1 cellular context compared by ENCODE assay signal in the genomic region with DNA sequence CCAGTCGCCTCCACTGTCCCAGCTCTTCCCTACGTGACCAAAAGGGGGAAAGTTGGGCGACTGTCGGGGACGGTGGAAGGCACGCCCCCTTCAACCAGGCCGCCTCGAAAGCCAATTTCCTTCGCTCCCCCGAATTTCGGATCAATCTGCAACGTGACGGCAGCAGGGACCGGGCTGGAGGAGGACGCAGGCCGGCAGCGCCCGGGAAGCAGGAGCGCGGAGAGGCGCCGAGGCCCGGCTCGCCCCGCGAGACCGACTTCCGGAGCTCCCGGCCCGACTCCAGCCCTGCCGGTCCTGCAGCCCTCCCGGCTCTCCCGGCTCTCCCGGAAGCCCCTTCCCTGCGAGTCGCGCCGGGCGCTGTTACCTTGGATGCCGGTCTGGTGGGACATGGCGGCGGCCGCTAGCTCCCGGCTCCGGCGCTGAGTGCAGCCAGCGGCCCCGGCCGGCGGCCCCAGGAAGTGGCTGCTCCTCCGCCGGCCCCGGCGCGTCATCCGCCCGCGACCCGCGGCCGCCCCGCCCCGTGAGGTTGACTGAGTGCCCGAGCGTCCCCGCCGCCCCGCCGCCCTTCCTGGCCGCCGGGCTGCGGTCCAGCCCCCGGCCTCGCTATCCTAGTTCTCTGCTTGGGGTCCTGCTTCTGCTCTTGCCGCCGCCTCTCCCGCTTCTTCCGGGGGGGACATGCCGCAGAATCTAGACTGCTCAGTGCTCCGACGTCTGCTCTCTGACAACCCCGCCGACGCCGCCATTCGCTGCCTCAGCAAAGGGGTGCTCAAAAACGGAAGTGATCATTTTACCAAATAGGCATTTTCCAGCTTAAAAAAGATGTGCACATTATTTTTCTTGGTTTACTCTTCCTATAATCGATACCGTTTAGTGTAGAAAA.
TF ChIP-seq lines count a peak whose summit lies in the region.

A gene (minus strand): TSS at position 461 of the 880 bp plus-strand sequence. CDS start 72 bp downstream, at position 389.

TF ChIP-seq in HEK293, 187 proteins besides CTCF, POLR2A, EP300 and RAD21 (continued from another document and continues in another):
- TF ChIP-seq, protein P1, sequence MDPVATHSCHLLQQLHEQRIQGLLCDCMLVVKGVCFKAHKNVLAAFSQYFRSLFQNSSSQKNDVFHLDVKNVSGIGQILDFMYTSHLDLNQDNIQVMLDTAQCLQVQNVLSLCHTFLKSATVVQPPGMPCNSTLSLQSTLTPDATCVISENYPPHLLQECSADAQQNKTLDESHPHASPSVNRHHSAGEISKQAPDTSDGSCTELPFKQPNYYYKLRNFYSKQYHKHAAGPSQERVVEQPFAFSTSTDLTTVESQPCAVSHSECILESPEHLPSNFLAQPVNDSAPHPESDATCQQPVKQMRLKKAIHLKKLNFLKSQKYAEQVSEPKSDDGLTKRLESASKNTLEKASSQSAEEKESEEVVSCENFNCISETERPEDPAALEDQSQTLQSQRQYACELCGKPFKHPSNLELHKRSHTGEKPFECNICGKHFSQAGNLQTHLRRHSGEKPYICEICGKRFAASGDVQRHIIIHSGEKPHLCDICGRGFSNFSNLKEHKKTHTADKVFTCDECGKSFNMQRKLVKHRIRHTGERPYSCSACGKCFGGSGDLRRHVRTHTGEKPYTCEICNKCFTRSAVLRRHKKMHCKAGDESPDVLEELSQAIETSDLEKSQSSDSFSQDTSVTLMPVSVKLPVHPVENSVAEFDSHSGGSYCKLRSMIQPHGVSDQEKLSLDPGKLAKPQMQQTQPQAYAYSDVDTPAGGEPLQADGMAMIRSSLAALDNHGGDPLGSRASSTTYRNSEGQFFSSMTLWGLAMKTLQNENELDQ (tag by site-specific recombination; IDR thresholded peaks at IDR 0.05; ENCODE audit: low read depth), result no peak
- TF ChIP-seq, protein P2, sequence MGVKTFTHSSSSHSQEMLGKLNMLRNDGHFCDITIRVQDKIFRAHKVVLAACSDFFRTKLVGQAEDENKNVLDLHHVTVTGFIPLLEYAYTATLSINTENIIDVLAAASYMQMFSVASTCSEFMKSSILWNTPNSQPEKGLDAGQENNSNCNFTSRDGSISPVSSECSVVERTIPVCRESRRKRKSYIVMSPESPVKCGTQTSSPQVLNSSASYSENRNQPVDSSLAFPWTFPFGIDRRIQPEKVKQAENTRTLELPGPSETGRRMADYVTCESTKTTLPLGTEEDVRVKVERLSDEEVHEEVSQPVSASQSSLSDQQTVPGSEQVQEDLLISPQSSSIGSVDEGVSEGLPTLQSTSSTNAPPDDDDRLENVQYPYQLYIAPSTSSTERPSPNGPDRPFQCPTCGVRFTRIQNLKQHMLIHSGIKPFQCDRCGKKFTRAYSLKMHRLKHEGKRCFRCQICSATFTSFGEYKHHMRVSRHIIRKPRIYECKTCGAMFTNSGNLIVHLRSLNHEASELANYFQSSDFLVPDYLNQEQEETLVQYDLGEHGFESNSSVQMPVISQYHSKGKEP (tag by site-specific recombination; IDR thresholded peaks at IDR 0.05), result 0 out of 2 replicates have a peak, but pooled peaks have one; percentile 21
- TF ChIP-seq ZNF560 (tag by site-specific recombination; IDR thresholded peaks at IDR 0.05; ENCODE audit: borderline replicate concordance) (no peak), KLF1 (tag by site-specific recombination; IDR thresholded peaks at IDR 0.05) (peak; percentile 43), ZSCAN23 (tag by site-specific recombination; IDR thresholded peaks at IDR 0.05) (no peak), ZNF830 (tag by site-specific recombination; IDR thresholded peaks at IDR 0.05; ENCODE audit: low read depth) (no peak), ZFHX2 (tag by site-specific recombination; conservative IDR thresholded peaks at IDR 0.05) (no peak), SP7 (tag by site-specific recombination; IDR thresholded peaks at IDR 0.05) (no peak; the same call in 1 of the 2 replicates), ZBTB17 (tag by site-specific recombination; IDR thresholded peaks at IDR 0.05) (no peak), ZNF558 (tag by site-specific recombination; IDR thresholded peaks at IDR 0.05) (no peak), ZNF157 (tag by site-specific recombination; IDR thresholded peaks at IDR 0.05) (no peak), ZNF571 (tag by site-specific recombination; IDR thresholded peaks at IDR 0.05) (no peak), ZFP3 (tag by site-specific recombination; IDR thresholded peaks at IDR 0.05; ENCODE audit: low read depth) (no peak), ZSCAN16 (tag by site-specific recombination; IDR thresholded peaks at IDR 0.05) (no peak), ZNF423 (tag by site-specific recombination; IDR thresholded peaks at IDR 0.05) (no peak), ZNF530 (tag by site-specific recombination; IDR thresholded peaks at IDR 0.05; ENCODE audit: low read depth) (no peak), ZNF548 (tag by site-specific recombination; IDR thresholded peaks at IDR 0.05) (no peak), HOXD13 (CRISPR knock-in tag; IDR thresholded peaks at IDR 0.05; ENCODE audit: borderline replicate concordance) (no peak), ZXDB (tag by site-specific recombination; IDR thresholded peaks at IDR 0.05) (peak; percentile 42; the same call in 1 of the 2 replicates), ZNF133 (tag by site-specific recombination; IDR thresholded peaks at IDR 0.05) (no peak), ZNF335 (tag by site-specific recombination; conservative IDR thresholded peaks at IDR 0.05) (peak; percentile 43), GLIS1 (tag by site-specific recombination; IDR thresholded peaks at IDR 0.05) (peak; percentile 86), ZNF621 (tag by site-specific recombination; IDR thresholded peaks at IDR 0.05) (no peak), ZSCAN30 (tag by site-specific recombination; IDR thresholded peaks at IDR 0.05) (peak; percentile 100), ZNF510 (tag by site-specific recombination; IDR thresholded peaks at IDR 0.05; ENCODE audit: insufficient replicate concordance) (no peak), ZBTB8A (tag by site-specific recombination; IDR thresholded peaks at IDR 0.05) (peak; percentile 90), ZNF837 (tag by site-specific recombination; IDR thresholded peaks at IDR 0.05) (no peak), ZNF707 (tag by site-specific recombination; IDR thresholded peaks at IDR 0.05) (no peak), ZNF473 (tag by site-specific recombination; IDR thresholded peaks at IDR 0.05) (no peak), ZNF404 (tag by site-specific recombination; IDR thresholded peaks at IDR 0.05) (no peak), ZNF274 (IDR thresholded peaks at IDR 0.05; ENCODE audit: low read length) (no peak), ZNF274 (tag by site-specific recombination; IDR thresholded peaks at IDR 0.05; ENCODE audit: borderline replicate concordance) (no peak)
- TF ChIP-seq, protein P3, sequence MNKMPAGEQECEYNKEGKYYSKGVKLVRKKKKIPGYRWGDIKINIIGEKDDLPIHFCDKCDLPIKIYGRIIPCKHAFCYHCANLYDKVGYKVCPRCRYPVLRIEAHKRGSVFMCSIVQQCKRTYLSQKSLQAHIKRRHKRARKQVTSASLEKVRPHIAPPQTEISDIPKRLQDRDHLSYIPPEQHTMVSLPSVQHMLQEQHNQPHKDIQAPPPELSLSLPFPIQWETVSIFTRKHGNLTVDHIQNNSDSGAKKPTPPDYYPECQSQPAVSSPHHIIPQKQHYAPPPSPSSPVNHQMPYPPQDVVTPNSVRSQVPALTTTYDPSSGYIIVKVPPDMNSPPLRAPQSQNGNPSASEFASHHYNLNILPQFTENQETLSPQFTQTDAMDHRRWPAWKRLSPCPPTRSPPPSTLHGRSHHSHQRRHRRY (tag by site-specific recombination; IDR thresholded peaks at IDR 0.05), result no peak
- TF ChIP-seq, protein P4, sequence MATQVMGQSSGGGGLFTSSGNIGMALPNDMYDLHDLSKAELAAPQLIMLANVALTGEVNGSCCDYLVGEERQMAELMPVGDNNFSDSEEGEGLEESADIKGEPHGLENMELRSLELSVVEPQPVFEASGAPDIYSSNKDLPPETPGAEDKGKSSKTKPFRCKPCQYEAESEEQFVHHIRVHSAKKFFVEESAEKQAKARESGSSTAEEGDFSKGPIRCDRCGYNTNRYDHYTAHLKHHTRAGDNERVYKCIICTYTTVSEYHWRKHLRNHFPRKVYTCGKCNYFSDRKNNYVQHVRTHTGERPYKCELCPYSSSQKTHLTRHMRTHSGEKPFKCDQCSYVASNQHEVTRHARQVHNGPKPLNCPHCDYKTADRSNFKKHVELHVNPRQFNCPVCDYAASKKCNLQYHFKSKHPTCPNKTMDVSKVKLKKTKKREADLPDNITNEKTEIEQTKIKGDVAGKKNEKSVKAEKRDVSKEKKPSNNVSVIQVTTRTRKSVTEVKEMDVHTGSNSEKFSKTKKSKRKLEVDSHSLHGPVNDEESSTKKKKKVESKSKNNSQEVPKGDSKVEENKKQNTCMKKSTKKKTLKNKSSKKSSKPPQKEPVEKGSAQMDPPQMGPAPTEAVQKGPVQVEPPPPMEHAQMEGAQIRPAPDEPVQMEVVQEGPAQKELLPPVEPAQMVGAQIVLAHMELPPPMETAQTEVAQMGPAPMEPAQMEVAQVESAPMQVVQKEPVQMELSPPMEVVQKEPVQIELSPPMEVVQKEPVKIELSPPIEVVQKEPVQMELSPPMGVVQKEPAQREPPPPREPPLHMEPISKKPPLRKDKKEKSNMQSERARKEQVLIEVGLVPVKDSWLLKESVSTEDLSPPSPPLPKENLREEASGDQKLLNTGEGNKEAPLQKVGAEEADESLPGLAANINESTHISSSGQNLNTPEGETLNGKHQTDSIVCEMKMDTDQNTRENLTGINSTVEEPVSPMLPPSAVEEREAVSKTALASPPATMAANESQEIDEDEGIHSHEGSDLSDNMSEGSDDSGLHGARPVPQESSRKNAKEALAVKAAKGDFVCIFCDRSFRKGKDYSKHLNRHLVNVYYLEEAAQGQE (tag by site-specific recombination; IDR thresholded peaks at IDR 0.05), result no peak
- TF ChIP-seq, protein P5, sequence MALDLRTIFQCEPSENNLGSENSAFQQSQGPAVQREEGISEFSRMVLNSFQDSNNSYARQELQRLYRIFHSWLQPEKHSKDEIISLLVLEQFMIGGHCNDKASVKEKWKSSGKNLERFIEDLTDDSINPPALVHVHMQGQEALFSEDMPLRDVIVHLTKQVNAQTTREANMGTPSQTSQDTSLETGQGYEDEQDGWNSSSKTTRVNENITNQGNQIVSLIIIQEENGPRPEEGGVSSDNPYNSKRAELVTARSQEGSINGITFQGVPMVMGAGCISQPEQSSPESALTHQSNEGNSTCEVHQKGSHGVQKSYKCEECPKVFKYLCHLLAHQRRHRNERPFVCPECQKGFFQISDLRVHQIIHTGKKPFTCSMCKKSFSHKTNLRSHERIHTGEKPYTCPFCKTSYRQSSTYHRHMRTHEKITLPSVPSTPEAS (tag by site-specific recombination; IDR thresholded peaks at IDR 0.05), result no peak
- TF ChIP-seq, protein P6, sequence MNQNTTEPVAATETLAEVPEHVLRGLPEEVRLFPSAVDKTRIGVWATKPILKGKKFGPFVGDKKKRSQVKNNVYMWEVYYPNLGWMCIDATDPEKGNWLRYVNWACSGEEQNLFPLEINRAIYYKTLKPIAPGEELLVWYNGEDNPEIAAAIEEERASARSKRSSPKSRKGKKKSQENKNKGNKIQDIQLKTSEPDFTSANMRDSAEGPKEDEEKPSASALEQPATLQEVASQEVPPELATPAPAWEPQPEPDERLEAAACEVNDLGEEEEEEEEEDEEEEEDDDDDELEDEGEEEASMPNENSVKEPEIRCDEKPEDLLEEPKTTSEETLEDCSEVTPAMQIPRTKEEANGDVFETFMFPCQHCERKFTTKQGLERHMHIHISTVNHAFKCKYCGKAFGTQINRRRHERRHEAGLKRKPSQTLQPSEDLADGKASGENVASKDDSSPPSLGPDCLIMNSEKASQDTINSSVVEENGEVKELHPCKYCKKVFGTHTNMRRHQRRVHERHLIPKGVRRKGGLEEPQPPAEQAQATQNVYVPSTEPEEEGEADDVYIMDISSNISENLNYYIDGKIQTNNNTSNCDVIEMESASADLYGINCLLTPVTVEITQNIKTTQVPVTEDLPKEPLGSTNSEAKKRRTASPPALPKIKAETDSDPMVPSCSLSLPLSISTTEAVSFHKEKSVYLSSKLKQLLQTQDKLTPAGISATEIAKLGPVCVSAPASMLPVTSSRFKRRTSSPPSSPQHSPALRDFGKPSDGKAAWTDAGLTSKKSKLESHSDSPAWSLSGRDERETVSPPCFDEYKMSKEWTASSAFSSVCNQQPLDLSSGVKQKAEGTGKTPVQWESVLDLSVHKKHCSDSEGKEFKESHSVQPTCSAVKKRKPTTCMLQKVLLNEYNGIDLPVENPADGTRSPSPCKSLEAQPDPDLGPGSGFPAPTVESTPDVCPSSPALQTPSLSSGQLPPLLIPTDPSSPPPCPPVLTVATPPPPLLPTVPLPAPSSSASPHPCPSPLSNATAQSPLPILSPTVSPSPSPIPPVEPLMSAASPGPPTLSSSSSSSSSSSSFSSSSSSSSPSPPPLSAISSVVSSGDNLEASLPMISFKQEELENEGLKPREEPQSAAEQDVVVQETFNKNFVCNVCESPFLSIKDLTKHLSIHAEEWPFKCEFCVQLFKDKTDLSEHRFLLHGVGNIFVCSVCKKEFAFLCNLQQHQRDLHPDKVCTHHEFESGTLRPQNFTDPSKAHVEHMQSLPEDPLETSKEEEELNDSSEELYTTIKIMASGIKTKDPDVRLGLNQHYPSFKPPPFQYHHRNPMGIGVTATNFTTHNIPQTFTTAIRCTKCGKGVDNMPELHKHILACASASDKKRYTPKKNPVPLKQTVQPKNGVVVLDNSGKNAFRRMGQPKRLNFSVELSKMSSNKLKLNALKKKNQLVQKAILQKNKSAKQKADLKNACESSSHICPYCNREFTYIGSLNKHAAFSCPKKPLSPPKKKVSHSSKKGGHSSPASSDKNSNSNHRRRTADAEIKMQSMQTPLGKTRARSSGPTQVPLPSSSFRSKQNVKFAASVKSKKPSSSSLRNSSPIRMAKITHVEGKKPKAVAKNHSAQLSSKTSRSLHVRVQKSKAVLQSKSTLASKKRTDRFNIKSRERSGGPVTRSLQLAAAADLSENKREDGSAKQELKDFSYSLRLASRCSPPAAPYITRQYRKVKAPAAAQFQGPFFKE (tag by site-specific recombination; IDR thresholded peaks at IDR 0.05; ENCODE audit: borderline replicate concordance), result no peak
- TF ChIP-seq, protein P7, sequence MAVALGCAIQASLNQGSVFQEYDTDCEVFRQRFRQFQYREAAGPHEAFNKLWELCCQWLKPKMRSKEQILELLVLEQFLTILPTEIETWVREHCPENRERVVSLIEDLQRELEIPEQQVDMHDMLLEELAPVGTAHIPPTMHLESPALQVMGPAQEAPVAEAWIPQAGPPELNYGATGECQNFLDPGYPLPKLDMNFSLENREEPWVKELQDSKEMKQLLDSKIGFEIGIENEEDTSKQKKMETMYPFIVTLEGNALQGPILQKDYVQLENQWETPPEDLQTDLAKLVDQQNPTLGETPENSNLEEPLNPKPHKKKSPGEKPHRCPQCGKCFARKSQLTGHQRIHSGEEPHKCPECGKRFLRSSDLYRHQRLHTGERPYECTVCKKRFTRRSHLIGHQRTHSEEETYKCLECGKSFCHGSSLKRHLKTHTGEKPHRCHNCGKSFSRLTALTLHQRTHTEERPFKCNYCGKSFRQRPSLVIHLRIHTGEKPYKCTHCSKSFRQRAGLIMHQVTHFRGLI (tag by site-specific recombination; IDR thresholded peaks at IDR 0.05), result no peak
- TF ChIP-seq, protein P8, sequence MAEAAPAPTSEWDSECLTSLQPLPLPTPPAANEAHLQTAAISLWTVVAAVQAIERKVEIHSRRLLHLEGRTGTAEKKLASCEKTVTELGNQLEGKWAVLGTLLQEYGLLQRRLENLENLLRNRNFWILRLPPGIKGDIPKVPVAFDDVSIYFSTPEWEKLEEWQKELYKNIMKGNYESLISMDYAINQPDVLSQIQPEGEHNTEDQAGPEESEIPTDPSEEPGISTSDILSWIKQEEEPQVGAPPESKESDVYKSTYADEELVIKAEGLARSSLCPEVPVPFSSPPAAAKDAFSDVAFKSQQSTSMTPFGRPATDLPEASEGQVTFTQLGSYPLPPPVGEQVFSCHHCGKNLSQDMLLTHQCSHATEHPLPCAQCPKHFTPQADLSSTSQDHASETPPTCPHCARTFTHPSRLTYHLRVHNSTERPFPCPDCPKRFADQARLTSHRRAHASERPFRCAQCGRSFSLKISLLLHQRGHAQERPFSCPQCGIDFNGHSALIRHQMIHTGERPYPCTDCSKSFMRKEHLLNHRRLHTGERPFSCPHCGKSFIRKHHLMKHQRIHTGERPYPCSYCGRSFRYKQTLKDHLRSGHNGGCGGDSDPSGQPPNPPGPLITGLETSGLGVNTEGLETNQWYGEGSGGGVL (tag by site-specific recombination; IDR thresholded peaks at IDR 0.05), result no peak; the same call in 1 of the 2 replicates
